13 cellular contexts compared by ENCODE assay signal in the genomic region with DNA sequence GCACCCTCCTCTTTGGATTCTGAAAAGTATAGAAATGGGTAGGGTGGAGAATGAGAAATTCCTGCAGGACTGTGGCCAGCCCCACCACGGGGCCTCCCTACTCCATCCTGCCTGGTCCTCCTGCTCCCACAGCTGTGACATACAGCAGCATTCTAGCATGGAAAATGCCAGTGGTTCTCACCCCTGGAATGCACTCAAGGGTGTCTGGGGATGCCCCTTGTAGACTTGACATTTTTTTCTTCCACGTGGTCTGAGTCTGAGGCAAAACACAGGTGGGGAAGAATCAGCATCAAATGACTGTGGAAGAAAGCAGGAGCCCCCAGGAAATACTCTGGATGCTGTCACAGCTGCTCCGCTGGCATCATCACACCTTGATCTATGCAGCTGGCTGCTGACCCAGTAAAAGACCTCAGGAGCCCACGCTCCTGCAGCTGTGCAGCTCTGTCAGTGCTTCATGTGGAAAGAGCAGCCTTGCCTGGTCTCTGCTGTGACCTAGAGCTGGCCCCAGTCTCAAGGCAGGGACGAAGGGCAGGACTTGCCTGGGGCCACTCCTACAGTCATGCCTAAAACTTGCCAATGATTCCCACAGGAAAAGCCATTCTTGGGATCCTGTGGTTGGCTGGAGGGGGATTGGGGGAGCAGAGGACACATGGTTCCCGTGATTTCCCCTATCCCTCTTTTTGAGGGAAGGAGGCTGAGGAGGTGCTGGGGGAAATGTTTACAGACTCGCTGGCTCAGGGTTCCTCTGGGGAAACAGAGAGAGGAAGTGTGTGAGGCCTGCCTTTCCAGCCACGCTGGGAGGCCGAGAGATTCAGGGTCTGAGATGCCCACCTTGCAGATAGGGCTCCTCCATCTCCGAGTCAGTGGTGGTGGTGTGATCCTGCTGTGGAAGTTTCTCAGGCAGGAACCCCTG. TPM values are rescaled to one million over a fixed set of nuclear protein-coding genes. Genes with fewer than 3 reads are reported as not detected.
DNase-seq lines count a peak whose midpoint lies in the region; ATAC-seq and TF ChIP-seq lines count a peak whose summit lies in the region.
"Had no signal": no experiment of that assay in that cellular context is flagged by ENCODE, and none has a peak within 500 bp of the region (broad histone marks: within the 10 kb centered on the region; RNA-seq: fewer than 3 reads in every experiment).

No MANE protein-coding gene starts in this region.

- TF ChIP-seq POLR2A in thyroid gland (IDR thresholded peaks at IDR 0.05) = no peak

- WGBS in thyroid gland, 2 donors = 66 to 68% methylated on average over 10 of the region's 10 CpGs

- no peaks in the 10 kb centered on the region for H3K9me3 ChIP-seq in thyroid gland
- no peaks in the 10 kb centered on the region for H3K9me3 ChIP-seq in naive thymus-derived CD4-positive, alpha-beta T cell (ENCODE audit: control insufficient read depth in 2 of 3, low read length in 3 of 3)
- H3K9me3 ChIP-seq: body of pancreas had no signal

- H3K4me1 ChIP-seq in thyroid gland = peaks cover 70 to 77% of the 10 kb centered on the region in 2 donors
- no peaks in the 10 kb centered on the region for H3K4me1 ChIP-seq in naive thymus-derived CD4-positive, alpha-beta T cell (ENCODE audit: control insufficient read depth in 2 of 2, insufficient read depth in 2 of 2, low read length in 2 of 2)

- peak; percentile 48 for DNase-seq in activated effector memory CD4-positive, alpha-beta T cell treated with anti-CD3 and anti-CD28 coated beads, Interleukin-2, amount 50 U/mL, for 16 hours
- DNase-seq in activated effector memory CD4-positive, alpha-beta T cell treated with Interleukin-2 at 50 U/mL for 16 hours = no peak
- DNase-seq in epithelial cell of prostate (ENCODE audit: low read depth, low spot score) (no peak), nephron progenitor cell (no peak), thyroid gland (no peak), COR-L47 (lab: John Stamatoyannopoulos, UW) (no peak)
- DNase-seq in naive thymus-derived CD4-positive, alpha-beta T cell = no peak
- DNase-seq: 8988T, Calu3, immature natural killer cell, SHP77 treated with DMSO at 0.1 percent for 48 hours had no signal

- intact Hi-C loops in thyroid gland (cut with DNase I) = no loop called here
- intact Hi-C loops in naive thymus-derived CD4-positive, alpha-beta T cell (cut with micrococcal nuclease) = no loop called here

- CTCF ChIA-PET in naive thymus-derived CD4-positive, alpha-beta T cell (lab: Charles Lee) = no interaction called here

- no peaks in the 10 kb centered on the region for H3K27me3 ChIP-seq in thyroid gland
- H3K27me3 ChIP-seq in naive thymus-derived CD4-positive, alpha-beta T cell (ENCODE audit: control insufficient read depth in 2 of 2, insufficient read depth in 2 of 2, low read length in 2 of 2) = no peaks in the 10 kb centered on the region
- H3K27me3 ChIP-seq: body of pancreas had no signal

- no peak for TF ChIP-seq CTCF in nephron progenitor cell (IDR thresholded peaks at IDR 0.05)
- no peak for TF ChIP-seq CTCF in thyroid gland (IDR thresholded peaks at IDR 0.05)

- peaks cover 48 to 57% of the 10 kb centered on the region in 2 donors for H3K36me3 ChIP-seq in thyroid gland
- peaks cover 17 to 71% (median 34%) of the 10 kb centered on the region in 3 experiments for H3K36me3 ChIP-seq in naive thymus-derived CD4-positive, alpha-beta T cell (ENCODE audit: control insufficient read depth in 2 of 3, insufficient read depth in 3 of 3, low read length in 3 of 3)

- peaks cover 85% of the 10 kb centered on the region for H3K36me3 Mint-ChIP-seq in nephron progenitor cell (ENCODE audit: low read depth)
- H3K36me3 Mint-ChIP-seq in naive thymus-derived CD4-positive, alpha-beta T cell = peaks cover 14 to 47% (median 20%) of the 10 kb centered on the region in 5 donors

- peak overlapping the region; percentile 60 for H3K27ac ChIP-seq in epithelial cell of prostate
- H3K27ac ChIP-seq in thyroid gland = peak overlapping the region in 2 of 3 donors; percentile 72 to 77
- no peak overlapping the region for H3K27ac ChIP-seq in naive thymus-derived CD4-positive, alpha-beta T cell (ENCODE audit: low read depth, low read length)

- no peak for ATAC-seq in activated CD4-positive, CD25-positive, alpha-beta regulatory T cell treated with anti-CD3 and anti-CD28 coated beads, Interleukin-2, amount 50 U/mL, for 24 hours
- ATAC-seq in naive thymus-derived CD4-positive, alpha-beta T cell = no peak
- ATAC-seq: body of pancreas had no signal

- peak overlapping the region; percentile 93 for H3K27ac Mint-ChIP-seq in nephron progenitor cell
- H3K27ac Mint-ChIP-seq in naive thymus-derived CD4-positive, alpha-beta T cell = no peak overlapping the region

- H3K4me3 ChIP-seq in thyroid gland (replicated peaks in 1 of 3) = no peak overlapping the region
- H3K4me3 ChIP-seq in naive thymus-derived CD4-positive, alpha-beta T cell (ENCODE audit: low read length) = no peak overlapping the region
- H3K4me3 ChIP-seq: body of pancreas had no signal

- no peaks in the 10 kb centered on the region for H3K9me3 Mint-ChIP-seq in nephron progenitor cell
- H3K9me3 Mint-ChIP-seq in naive thymus-derived CD4-positive, alpha-beta T cell = no peaks in the 10 kb centered on the region
- H3K9me3 Mint-ChIP-seq: immature natural killer cell had no signal

- POLR2A ChIA-PET in naive thymus-derived CD4-positive, alpha-beta T cell (lab: Charles Lee) = no interaction called here

- no peak overlapping the region for H3K4me3 Mint-ChIP-seq in nephron progenitor cell
- no peak overlapping the region for H3K4me3 Mint-ChIP-seq in naive thymus-derived CD4-positive, alpha-beta T cell
- H3K4me3 Mint-ChIP-seq: immature natural killer cell had no signal

- peaks cover 2% of the 10 kb centered on the region for H3K27me3 Mint-ChIP-seq in nephron progenitor cell (ENCODE audit: low read depth, poor library complexity)
- no peaks in the 10 kb centered on the region for H3K27me3 Mint-ChIP-seq in naive thymus-derived CD4-positive, alpha-beta T cell

- peaks cover 45% of the 10 kb centered on the region for H3K4me1 Mint-ChIP-seq in nephron progenitor cell
- peaks cover 7 to 23% (median 18%) of the 10 kb centered on the region in 7 donors for H3K4me1 Mint-ChIP-seq in naive thymus-derived CD4-positive, alpha-beta T cell

RNA-seq across cellular contexts. Expression of gene A3GALT2, which starts 10.8 kb away (rescaled TPM):
- total RNA-seq in thyroid gland = under 1 TPM in 1 of 4 donors, not detected in 3; 0.89 TPM
- total RNA-seq in naive thymus-derived CD4-positive, alpha-beta T cell = not detected
- polyA plus RNA-seq in naive thymus-derived CD4-positive, alpha-beta T cell = not detected
- total RNA-seq: body of pancreas, Calu3 had no signal
- polyA plus RNA-seq: immature natural killer cell had no signal
